ENCODE assay signal across 10 cellular contexts in genomic region chr5:123549256-123549904, GRCh38. TPM values are rescaled to one million over a fixed set of nuclear protein-coding genes. Genes with fewer than 3 reads are reported as not detected.
DNase-seq lines count a peak whose midpoint lies in the region; ATAC-seq, FAIRE-seq and TF ChIP-seq lines count a peak whose summit lies in the region.
"Had no signal": no experiment of that assay in that cellular context is flagged by ENCODE, and none has a peak within 500 bp of the region (broad histone marks: within the 10 kb centered on the region; RNA-seq: fewer than 3 reads in every experiment).

No MANE protein-coding gene starts in this region.

- DNase-seq in GM12891 (ENCODE audit: insufficient read length, low spot score) (no peak), OCI-LY7 (ENCODE audit: low spot score) (peak; percentile 74), GM12878 (ENCODE audit: low read depth, low spot score) (peak; percentile 85), upper lobe of right lung (no peak), head of caudate nucleus (no peak), upper lobe of left lung (no peak), SIG-M5 (lab: John Stamatoyannopoulos, UW) (no peak)

- in situ Hi-C loops in GM12878 (cut with MboI), result no loop called here

- POLR2A ChIA-PET in OCI-LY7 (lab: Charles Lee) (interaction anchor here (0.7 to 1.7 kb wide), 9 partner anchors 8 to 415 kb away, joined by 3 to 8 read pairs (median 4); partner anchors contain the start of gene CSNK1G3), GM12878 (lab: Charles Lee) (interaction anchor here (0.7 to 1.8 kb wide), 6 partner anchors 10 to 126 kb away, joined by 3 to 16 read pairs (median 4); partner anchors contain the start of gene CEP120)

- peak overlapping the region; percentile 24; the same call in 1 of the 2 replicates for H3K9ac ChIP-seq in GM12878 (ENCODE audit: control insufficient read depth, insufficient read depth, low read length)

- TF ChIP-seq RAD21 in GM12878 (IDR thresholded peaks at IDR 0.05; ENCODE audit: insufficient read depth, low read depth, low read length), result 0 out of 2 replicates have a peak, but pooled peaks have one; percentile 8

- peak overlapping the region; percentile 79 for H2AFZ ChIP-seq in OCI-LY7 (ENCODE audit: low read length)
- H2AFZ ChIP-seq in GM12878 (ENCODE audit: control insufficient read depth, low read depth, low read length), result peak overlapping the region; percentile 6

- peak; percentile 98 for ATAC-seq in GM21825 (IDR thresholded peaks at IDR 0.05; ENCODE audit: unreplicated experiment)
- ATAC-seq in GM12878, result peak; percentile 99
- ATAC-seq in upper lobe of right lung, result peak; percentile 28
- ATAC-seq in upper lobe of left lung (ENCODE audit: low FRiP score in 2 of 2), result no peak

- H3K4me1 ChIP-seq in OCI-LY7 (ENCODE audit: insufficient read depth, low read length, poor library complexity, severe bottlenecking), result peaks cover 25% of the 10 kb centered on the region
- peaks cover 14% of the 10 kb centered on the region for H3K4me1 ChIP-seq in GM12878 (ENCODE audit: control insufficient read depth, insufficient read depth, low read length)
- peaks cover 5% of the 10 kb centered on the region for H3K4me1 ChIP-seq in upper lobe of right lung
- peaks cover 0 to 8% (median 4%) of the 10 kb centered on the region in 4 donors for H3K4me1 ChIP-seq in upper lobe of left lung

- peak; percentile 87 to 91 for TF ChIP-seq EP300 in GM12878 (IDR thresholded peaks at IDR 0.05; ENCODE audit: borderline replicate concordance in 1 of 2, control insufficient read depth in 1 of 2, low read depth in 2 of 2, low read length in 2 of 2)
- TF ChIP-seq EP300 in upper lobe of left lung (IDR thresholded peaks at IDR 0.05), result no peak

- no peaks in the 10 kb centered on the region for H3K9me2 ChIP-seq in OCI-LY7 (ENCODE audit: insufficient read depth, low read length)

- H3K4me2 ChIP-seq in OCI-LY7 (ENCODE audit: low read length), result peak overlapping the region; percentile 76
- peak overlapping the region; percentile 61; the same call in 1 of the 2 replicates for H3K4me2 ChIP-seq in GM12878 (ENCODE audit: control insufficient read depth, insufficient read depth)

- WGBS in GM12878 (ENCODE audit: insufficient coverage, insufficient replicate concordance, low lambda C conversion rate, missing lambda C conversion rate), result 4% methylated on average over 3 of the region's 3 CpGs
- WGBS in upper lobe of left lung, 2 donors, result 50 to 59% methylated on average over 3 of the region's 3 CpGs

- H4K20me1 ChIP-seq in OCI-LY7 (ENCODE audit: insufficient read depth, low read length), result no peaks in the 10 kb centered on the region
- no peaks in the 10 kb centered on the region for H4K20me1 ChIP-seq in GM12878 (ENCODE audit: control insufficient read depth, insufficient read depth)

- H3K4me3 ChIP-seq in OCI-LY7 (ENCODE audit: low read depth, low read length, poor library complexity, severe bottlenecking) (peak overlapping the region; percentile 29), GM12878 (no peak overlapping the region), upper lobe of right lung (no peak overlapping the region), upper lobe of left lung (no peak overlapping the region)
- H3K4me3 ChIP-seq: cardiac muscle cell, skin epidermis had no signal

- no peaks in the 10 kb centered on the region; the same call in 1 of the 2 replicates for H3K79me2 ChIP-seq in OCI-LY7 (ENCODE audit: insufficient read depth, low read depth, low read length)
- peaks cover 37% of the 10 kb centered on the region for H3K79me2 ChIP-seq in GM12878 (ENCODE audit: control insufficient read depth, insufficient read depth, low read length)

- FAIRE-seq in GM12891 (lab: Jason Lieb, UNC), result peak; percentile 87
- FAIRE-seq in GM12878 (lab: Jason Lieb, UNC), result peak; percentile 92

- TF ChIP-seq CTCF in OCI-LY7 (conservative IDR thresholded peaks at IDR 0.05; ENCODE audit: low read length), result no peak
- no peak for TF ChIP-seq CTCF in GM12878 (IDR thresholded peaks at IDR 0.05 in 2 of 3, conservative IDR thresholded peaks at IDR 0.05 in 1 of 3; ENCODE audit: control insufficient read depth in 2 of 3, extremely low read depth in 1 of 3, insufficient read depth in 1 of 3, low read depth in 3 of 3, low read length in 3 of 3)
- TF ChIP-seq CTCF in upper lobe of right lung (IDR thresholded peaks at IDR 0.05), result no peak
- TF ChIP-seq CTCF in upper lobe of left lung (IDR thresholded peaks at IDR 0.05), result no peak

- RAD21 ChIA-PET in GM12878 (lab: Charles Lee; ENCODE audit: unreplicated experiment), result interaction anchor here (0.6 to 4.9 kb wide), 17 partner anchors 8 to 126 kb away, joined by 3 to 17 read pairs (median 4); partner anchors contain the start of genes CEP120 and CSNK1G3

- BruUV-seq in OCI-LY7 (replicated peaks; lab: Mats Ljungman, UMichigan) (no TSS peak), GM12878 (replicated peaks; lab: Mats Ljungman, UMichigan) (no TSS peak)

- SMC1A ChIA-PET in GM12878 (lab: Charles Lee; ENCODE audit: uncharacterized antibody, unreplicated experiment), result interaction anchor here (0.9 to 3.2 kb wide), 17 partner anchors 9 to 129 kb away, joined by 3 to 22 read pairs (median 6); partner anchors contain the start of gene CEP120

- intact Hi-C loops in OCI-LY7 (cut with micrococcal nuclease; ENCODE audit: unreplicated experiment), result no loop called here
- intact Hi-C loops in GM12878 (cut with micrococcal nuclease; ENCODE audit: unreplicated experiment), result loop anchor here (2.0 to 5.0 kb wide), 2 partner anchors 37 to 102 kb away; partner anchors contain the start of gene CSNK1G3
- intact Hi-C loops in upper lobe of right lung (cut with DNase I), result no loop called here
- intact Hi-C loops in head of caudate nucleus (cut with DNase I), result no loop called here

- H3K9me3 ChIP-seq in OCI-LY7 (ENCODE audit: low read length) (0 out of 2 replicates have a peak, but pooled peaks cover 7% of the 10 kb centered on the region), GM12878 (replicated peaks; ENCODE audit: control insufficient read depth, insufficient read depth, low read length) (no peaks in the 10 kb centered on the region; the same call in 2 of the 3 replicates), upper lobe of right lung (no peaks in the 10 kb centered on the region), upper lobe of left lung (no peaks in the 10 kb centered on the region)

- CTCF ChIA-PET in OCI-LY7 (lab: Charles Lee; ENCODE audit: unreplicated experiment), result no interaction called here
- CTCF ChIA-PET in GM12878 (lab: Yijun Ruan, JAX), result interaction anchor here (0.6 to 7.2 kb wide), 9 partner anchors 12 to 126 kb away, joined by 3 to 37 read pairs (median 5); partner anchors contain the start of gene CEP120

- peak overlapping the region; percentile 67 for H3K27ac ChIP-seq in OCI-LY7 (ENCODE audit: low read depth, low read length, poor library complexity, severe bottlenecking)
- H3K27ac ChIP-seq in GM12878 (ENCODE audit: control insufficient read depth, insufficient read depth), result peak overlapping the region; percentile 80
- no peak overlapping the region for H3K27ac ChIP-seq in upper lobe of right lung
- H3K27ac ChIP-seq in upper lobe of left lung, result peak overlapping the region in 1 of 4 donors; percentile 40
- H3K27ac ChIP-seq: cardiac muscle cell, skin epidermis had no signal

- TF ChIP-seq POLR2A in GM12891 (IDR thresholded peaks at IDR 0.05; ENCODE audit: low read depth, low read length) (no peak), GM12878 (IDR thresholded peaks at IDR 0.05; ENCODE audit: low read depth, low read length) (no peak), upper lobe of left lung (IDR thresholded peaks at IDR 0.05) (no peak)

- 0 out of 2 replicates have a peak, but pooled peaks cover 3% of the 10 kb centered on the region for H3K36me3 ChIP-seq in OCI-LY7 (ENCODE audit: insufficient read depth, low read length)
- H3K36me3 ChIP-seq in GM12878 (ENCODE audit: control insufficient read depth in 2 of 2, insufficient read depth in 2 of 2, low read length in 1 of 2), result peaks cover 0 to 2% of the 10 kb centered on the region in 2 experiments; a peak in 1 of 4 replicates
- H3K36me3 ChIP-seq in upper lobe of right lung, result no peaks in the 10 kb centered on the region
- no peaks in the 10 kb centered on the region for H3K36me3 ChIP-seq in upper lobe of left lung
- H3K36me3 ChIP-seq: cardiac muscle cell had no signal

- no peaks in the 10 kb centered on the region for H3K27me3 ChIP-seq in GM12878 (replicated peaks in 1 of 2; ENCODE audit: control insufficient read depth in 2 of 2, insufficient read depth in 2 of 2, low read length in 1 of 2)
- H3K27me3 ChIP-seq in upper lobe of right lung, result no peaks in the 10 kb centered on the region
- H3K27me3 ChIP-seq in upper lobe of left lung, result no peaks in the 10 kb centered on the region
- H3K27me3 ChIP-seq: cardiac muscle cell had no signal

TF ChIP-seq in GM12891, 5 proteins besides CTCF, POLR2A, EP300 and RAD21 (continues in another document):
- TF ChIP-seq PAX5 (IDR thresholded peaks at IDR 0.05; ENCODE audit: insufficient read depth, low read length, severe bottlenecking), result no peak
- peak; percentile 66 for TF ChIP-seq SPI1 (IDR thresholded peaks at IDR 0.05; ENCODE audit: low read depth, low read length)
- no peak for TF ChIP-seq POLR2AphosphoS5 (IDR thresholded peaks at IDR 0.05; ENCODE audit: low read depth, low read length)

TF ChIP-seq in GM12878, 131 proteins besides CTCF, POLR2A, EP300 and RAD21 (continues in another document):
- TF ChIP-seq ZNF384 (IDR thresholded peaks at IDR 0.05; ENCODE audit: borderline replicate concordance, low read depth, low read length) (no peak), RBBP5 (conservative IDR thresholded peaks at IDR 0.05) (no peak), JUND (IDR thresholded peaks at IDR 0.05; ENCODE audit: low read depth, low read length) (no peak)

RNA-seq across cellular contexts. Expression of gene CSNK1G3, which starts 37.4 kb away (rescaled TPM):
- 7.2 TPM for polyA plus RNA-seq in GM12891 (2012; ENCODE audit: low read depth, missing spikeins)
- total RNA-seq in OCI-LY7 (2014; rRNA removed; shearing (Covaris generic)), result 21.0 and 23.1 TPM in 2 replicates
- 20.9 and 23.0 TPM in 2 replicates for total RNA-seq in OCI-LY7 (2022)
- 40.9 and 47.6 TPM in 2 replicates for total RNA-seq in GM12878 (2013; cell fraction: nucleolus; rRNA removed)
- 20.2 and 20.3 TPM in 2 replicates for total RNA-seq in GM12878 (2014; rRNA removed)
- 22.4 and 22.9 TPM in 2 replicates for total RNA-seq in GM12878 (2014; rRNA removed; fragmentation: Illumina TruSeq; extraction: Trizol)
- 24.1 and 27.5 TPM in 2 replicates for total RNA-seq in GM12878 (2021)
- 5.7 TPM for polyA plus RNA-seq in GM12878 (2011; ENCODE audit: low read depth)
- polyA plus RNA-seq in GM12878 (2011; rRNA removed), result 14.4 and 26.1 TPM in 2 replicates
- 5.5 and 5.7 TPM in 2 replicates for polyA plus RNA-seq in GM12878 (2011; cell fraction: cytosol; rRNA removed)
- polyA plus RNA-seq in GM12878 (2011; cell fraction: nucleus; rRNA removed), result 8.2 and 8.8 TPM in 2 replicates
- 9.3 and 12.8 TPM in 2 replicates for polyA plus RNA-seq in GM12878 (2012)
- 19.5 and 26.6 TPM in 2 replicates for polyA plus RNA-seq in GM12878 (2014; fragmentation: Illumina TruSeq; extraction: Trizol)
- 1 to 10 TPM; 7.4 to 7.8 TPM for polyA plus RNA-seq in GM12878 (2014; fragmentation: Nextera tagmentation; extraction: Ambion mirVana)
- 10.6 and 16.3 TPM in 2 replicates for polyA plus RNA-seq in GM12878 (2014; rRNA removed)
- 10 to 100 TPM; 16.2 to 20.5 TPM for polyA plus RNA-seq in GM12878 (2016; fragmentation: Nextera tagmentation; extraction: Ambion mirVana)
- polyA minus RNA-seq in GM12878 (2011; rRNA and poly(A)+ RNA removed), result 16.2 and 38.3 TPM in 2 replicates
- 14.7 TPM in 2 replicates for polyA minus RNA-seq in GM12878 (2011; cell fraction: cytosol; rRNA and poly(A)+ RNA removed)
- 16.1 and 31.4 TPM in 2 replicates for polyA minus RNA-seq in GM12878 (2011; cell fraction: nucleus; rRNA and poly(A)+ RNA removed)
- 42.0 TPM for total RNA-seq in upper lobe of right lung
- total RNA-seq in upper lobe of left lung, result 10 to 100 TPM; 23.5 to 61.5 (median 34.5) TPM

Comparison
In these comparisons a context has a peak if more than half of its experiments do, and no peak if none do; other contexts are left out.
1. DNase-seq: peak in OCI-LY7 (single experiment) and GM12878 (single experiment); none in GM12891 (single experiment), upper lobe of right lung (single experiment), head of caudate nucleus (0 of 42), upper lobe of left lung (0 of 2) and SIG-M5 (single experiment).
2. ATAC-seq: peak in GM21825 (single experiment), GM12878 (single experiment) and upper lobe of right lung (single experiment); none in upper lobe of left lung (0 of 2).